19 cellular contexts compared by ENCODE assay signal in the genomic region with DNA sequence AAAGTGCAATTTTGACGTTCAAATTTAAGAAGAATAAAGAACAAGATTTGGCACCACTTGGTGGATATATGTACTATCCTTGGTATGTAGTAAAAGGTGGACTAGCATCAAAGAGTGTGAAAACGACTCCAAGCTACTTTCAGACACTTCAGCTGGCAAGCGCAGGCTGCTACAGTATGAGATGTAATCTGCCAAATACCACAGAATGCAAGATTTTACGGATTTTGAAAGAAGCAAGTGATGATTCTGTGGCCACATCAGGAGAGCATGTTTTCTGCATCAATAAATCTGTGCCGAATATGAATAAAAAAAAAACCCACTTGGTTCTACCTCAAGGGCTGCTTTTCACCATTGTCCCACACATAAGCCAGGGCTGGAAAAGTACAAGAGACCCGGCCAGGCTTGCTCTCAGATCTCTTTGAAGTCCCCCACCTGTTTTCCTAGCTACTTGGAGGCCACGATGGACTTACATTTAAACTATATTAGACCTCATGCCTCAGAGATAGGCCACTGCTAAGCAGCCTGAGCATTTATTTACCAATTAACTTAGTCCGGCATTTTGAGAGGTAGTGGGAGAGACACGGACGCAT.
A peak's percentile ranks its signal among the peaks of the same experiment; 100 is the strongest.
DNase-seq lines count a peak whose midpoint lies in the region; ATAC-seq and TF ChIP-seq lines count a peak whose summit lies in the region.
"Had no signal": no experiment of that assay in that cellular context is flagged by ENCODE, and none has a peak within 500 bp of the region (broad histone marks: within the 10 kb centered on the region; RNA-seq: fewer than 3 reads in every experiment).

No MANE protein-coding gene starts in this region.

- ATAC-seq in HG02870 (IDR thresholded peaks at IDR 0.05; ENCODE audit: unreplicated experiment) = peak; percentile 35
- no peak for ATAC-seq in HG03571 (IDR thresholded peaks at IDR 0.05; ENCODE audit: unreplicated experiment)
- ATAC-seq: esophagus mucosa, left lobe of liver had no signal

- no peak for TF ChIP-seq CTCF in AG10803 (conservative IDR thresholded peaks at IDR 0.05; ENCODE audit: low read length)

- H3K4me3 ChIP-seq in AG10803 (ENCODE audit: low read length) = no peak overlapping the region
- H3K4me3 ChIP-seq: spleen, vagina had no signal

- DNase-seq in AG10803 (ENCODE audit: low read depth) (peak; percentile 69), amniotic epithelial cell (ENCODE audit: low read depth) (peak; percentile 55), iris pigment epithelial cell (ENCODE audit: low read depth) (peak; percentile 28), SKM-1 treated with dmso at 0.1 percent for 144 hours (lab: John Stamatoyannopoulos, UW; ENCODE audit: unreplicated experiment) (no peak), EL (no peak), NCI-H345 treated with DMSO at 0.1 percent for 48 hours (lab: John Stamatoyannopoulos, UW; ENCODE audit: unreplicated experiment) (no peak)
- DNase-seq: ACHN; central memory CD4-positive, alpha-beta T cell; KG1; NCI-H2081; NCI-H524; spleen; stimulated activated CD8-positive, alpha-beta memory T cell treated with anti-CD3 and anti-CD28 coated beads, Interleukin-4, amount 100 ng/mL, for 48 hours; T-helper 9 cell had no signal

Comparison
In these comparisons a context has a peak if more than half of its experiments do, and no peak if none do; other contexts are left out.
1. DNase-seq: peak in AG10803 (single experiment), amniotic epithelial cell (single experiment) and iris pigment epithelial cell (single experiment); none in SKM-1 treated with dmso at 0.1 percent for 144 hours (single experiment), EL (single experiment) and NCI-H345 treated with DMSO at 0.1 percent for 48 hours (single experiment).